In genomic region chr22:45211848-45212247, GRCh38 we compare ENCODE assay signal across 1 cellular context.
TF ChIP-seq lines count a peak whose summit lies in the region.

No MANE protein-coding gene starts in this region.

TF ChIP-seq in GM23338, 12 proteins besides CTCF, POLR2A, EP300 and RAD21 (continued from another document):
- TF ChIP-seq, protein P1, sequence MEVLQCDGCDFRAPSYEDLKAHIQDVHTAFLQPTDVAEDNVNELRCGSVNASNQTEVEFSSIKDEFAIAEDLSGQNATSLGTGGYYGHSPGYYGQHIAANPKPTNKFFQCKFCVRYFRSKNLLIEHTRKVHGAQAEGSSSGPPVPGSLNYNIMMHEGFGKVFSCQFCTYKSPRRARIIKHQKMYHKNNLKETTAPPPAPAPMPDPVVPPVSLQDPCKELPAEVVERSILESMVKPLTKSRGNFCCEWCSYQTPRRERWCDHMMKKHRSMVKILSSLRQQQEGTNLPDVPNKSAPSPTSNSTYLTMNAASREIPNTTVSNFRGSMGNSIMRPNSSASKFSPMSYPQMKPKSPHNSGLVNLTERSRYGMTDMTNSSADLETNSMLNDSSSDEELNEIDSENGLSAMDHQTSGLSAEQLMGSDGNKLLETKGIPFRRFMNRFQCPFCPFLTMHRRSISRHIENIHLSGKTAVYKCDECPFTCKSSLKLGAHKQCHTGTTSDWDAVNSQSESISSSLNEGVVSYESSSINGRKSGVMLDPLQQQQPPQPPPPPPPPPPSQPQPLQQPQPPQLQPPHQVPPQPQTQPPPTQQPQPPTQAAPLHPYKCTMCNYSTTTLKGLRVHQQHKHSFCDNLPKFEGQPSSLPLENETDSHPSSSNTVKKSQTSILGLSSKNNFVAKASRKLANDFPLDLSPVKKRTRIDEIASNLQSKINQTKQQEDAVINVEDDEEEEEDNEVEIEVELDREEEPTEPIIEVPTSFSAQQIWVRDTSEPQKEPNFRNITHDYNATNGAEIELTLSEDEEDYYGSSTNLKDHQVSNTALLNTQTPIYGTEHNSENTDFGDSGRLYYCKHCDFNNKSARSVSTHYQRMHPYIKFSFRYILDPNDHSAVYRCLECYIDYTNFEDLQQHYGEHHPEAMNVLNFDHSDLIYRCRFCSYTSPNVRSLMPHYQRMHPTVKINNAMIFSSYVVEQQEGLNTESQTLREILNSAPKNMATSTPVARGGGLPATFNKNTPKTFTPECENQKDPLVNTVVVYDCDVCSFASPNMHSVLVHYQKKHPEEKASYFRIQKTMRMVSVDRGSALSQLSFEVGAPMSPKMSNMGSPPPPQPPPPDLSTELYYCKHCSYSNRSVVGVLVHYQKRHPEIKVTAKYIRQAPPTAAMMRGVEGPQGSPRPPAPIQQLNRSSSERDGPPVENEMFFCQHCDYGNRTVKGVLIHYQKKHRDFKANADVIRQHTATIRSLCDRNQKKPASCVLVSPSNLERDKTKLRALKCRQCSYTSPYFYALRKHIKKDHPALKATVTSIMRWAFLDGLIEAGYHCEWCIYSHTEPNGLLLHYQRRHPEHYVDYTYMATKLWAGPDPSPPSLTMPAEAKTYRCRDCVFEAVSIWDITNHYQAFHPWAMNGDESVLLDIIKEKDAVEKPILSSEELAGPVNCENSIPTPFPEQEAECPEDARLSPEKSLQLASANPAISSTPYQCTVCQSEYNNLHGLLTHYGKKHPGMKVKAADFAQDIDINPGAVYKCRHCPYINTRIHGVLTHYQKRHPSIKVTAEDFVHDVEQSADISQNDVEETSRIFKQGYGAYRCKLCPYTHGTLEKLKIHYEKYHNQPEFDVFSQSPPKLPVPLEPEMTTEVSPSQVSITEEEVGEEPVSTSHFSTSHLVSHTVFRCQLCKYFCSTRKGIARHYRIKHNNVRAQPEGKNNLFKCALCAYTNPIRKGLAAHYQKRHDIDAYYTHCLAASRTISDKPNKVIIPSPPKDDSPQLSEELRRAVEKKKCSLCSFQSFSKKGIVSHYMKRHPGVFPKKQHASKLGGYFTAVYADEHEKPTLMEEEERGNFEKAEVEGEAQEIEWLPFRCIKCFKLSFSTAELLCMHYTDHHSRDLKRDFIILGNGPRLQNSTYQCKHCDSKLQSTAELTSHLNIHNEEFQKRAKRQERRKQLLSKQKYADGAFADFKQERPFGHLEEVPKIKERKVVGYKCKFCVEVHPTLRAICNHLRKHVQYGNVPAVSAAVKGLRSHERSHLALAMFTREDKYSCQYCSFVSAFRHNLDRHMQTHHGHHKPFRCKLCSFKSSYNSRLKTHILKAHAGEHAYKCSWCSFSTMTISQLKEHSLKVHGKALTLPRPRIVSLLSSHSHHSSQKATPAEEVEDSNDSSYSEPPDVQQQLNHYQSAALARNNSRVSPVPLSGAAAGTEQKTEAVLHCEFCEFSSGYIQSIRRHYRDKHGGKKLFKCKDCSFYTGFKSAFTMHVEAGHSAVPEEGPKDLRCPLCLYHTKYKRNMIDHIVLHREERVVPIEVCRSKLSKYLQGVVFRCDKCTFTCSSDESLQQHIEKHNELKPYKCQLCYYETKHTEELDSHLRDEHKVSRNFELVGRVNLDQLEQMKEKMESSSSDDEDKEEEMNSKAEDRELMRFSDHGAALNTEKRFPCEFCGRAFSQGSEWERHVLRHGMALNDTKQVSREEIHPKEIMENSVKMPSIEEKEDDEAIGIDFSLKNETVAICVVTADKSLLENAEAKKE (CRISPR knock-in tag; IDR thresholded peaks at IDR 0.05) = no peak
- TF ChIP-seq EZH2phosphoT487 (IDR thresholded peaks at IDR 0.05; ENCODE audit: unreplicated experiment) = no peak
